Comparison of ENCODE assay signal across 8 cellular contexts in genomic region chr16:31875112-31875803, GRCh38. TPM values are rescaled to one million over a fixed set of nuclear protein-coding genes. Genes with fewer than 3 reads are reported as not detected.
DNase-seq lines count a peak whose midpoint lies in the region; ATAC-seq lines count a peak whose summit lies in the region.

No MANE protein-coding gene starts in this region.

- no peaks in the 10 kb centered on the region for H3K9me3 ChIP-seq in mesodermal cell (ENCODE audit: control insufficient read depth, low read length)

- DNase-seq in AG08396 (ENCODE audit: low spot score) (peak; percentile 29), HT1080 (ENCODE audit: low read depth) (peak; percentile 18), astrocyte of the hippocampus (ENCODE audit: low read depth, low spot score) (peak; percentile 57), OCI-M2 (lab: John Stamatoyannopoulos, UW; ENCODE audit: unreplicated experiment) (no peak)

- WGBS in mesodermal cell (ENCODE audit: insufficient coverage in 2 of 2), 2 experiments = 49 to 90% methylated on average over 2 of the region's 5 CpGs

- H3K27ac ChIP-seq in mesodermal cell (ENCODE audit: low read depth, low read length, severe bottlenecking) = peak overlapping the region; percentile 51

- H3K4me1 ChIP-seq in mesodermal cell (ENCODE audit: control insufficient read depth, insufficient read depth, low read length, poor library complexity, severe bottlenecking) = peaks cover 25% of the 10 kb centered on the region

- no peak for ATAC-seq in GM19324 (IDR thresholded peaks at IDR 0.05; ENCODE audit: low FRiP score, unreplicated experiment)
- ATAC-seq in HG02870 (IDR thresholded peaks at IDR 0.05; ENCODE audit: unreplicated experiment) = no peak
- ATAC-seq in HG03460 (IDR thresholded peaks at IDR 0.05; ENCODE audit: unreplicated experiment) = no peak

- H3K4me3 ChIP-seq in mesodermal cell (ENCODE audit: extremely low read depth, insufficient read depth, low read length, poor library complexity, severe bottlenecking) = peak overlapping the region; percentile 90

- H3K36me3 ChIP-seq in mesodermal cell (ENCODE audit: control insufficient read depth, insufficient read depth, low read length) = peaks cover 39% of the 10 kb centered on the region

RNA-seq across cellular contexts. Expression of gene ZNF267, which starts 1.7 kb away (rescaled TPM):
- 11.1 and 11.5 TPM in 2 replicates for total RNA-seq in HT1080 (2014; rRNA removed; shearing (Covaris generic))
- polyA plus RNA-seq in HT1080 (2015; cell fraction: cytosol; rRNA removed) = 7.2 and 7.7 TPM in 2 replicates
- polyA plus RNA-seq in HT1080 (2015; cell fraction: nucleus; rRNA removed) = 11.5 and 12.5 TPM in 2 replicates
- 9.8 TPM for polyA plus RNA-seq in mesodermal cell (2013, experiment 1 of 2)
- polyA plus RNA-seq in mesodermal cell (2013, experiment 2 of 2) = 12.9 TPM
